In genomic region chr18:7585272-7585670, GRCh38 we compare ENCODE assay signal across 19 cellular contexts.
"Had no signal": no experiment of that assay in that cellular context is flagged by ENCODE, and none has a peak within 500 bp of the region (broad histone marks: within the 10 kb centered on the region; RNA-seq: fewer than 3 reads in every experiment).

No MANE protein-coding gene starts in this region.

- H3K36me3 ChIP-seq: esophagus muscularis mucosa, heart left ventricle, right lobe of liver, spleen, tibial artery, upper lobe of right lung, vagina had no signal

- DNase-seq: effector CD4-positive, alpha-beta T cell; heart left ventricle; hippocampal formation; left colon; naive thymus-derived CD8-positive, alpha-beta T cell; psoas muscle; retina; right lobe of liver; spleen; stimulated activated CD4-positive, alpha-beta T cell treated with anti-CD3 and anti-CD28 coated beads, Interleukin-15, amount 100 ng/mL, for 24 hours; stimulated activated CD4-positive, alpha-beta T cell treated with anti-CD3 and anti-CD28 coated beads, Interleukin-1b, Interleukin-23, amount 100 ng/mL, for 48 hours; stimulated activated CD4-positive, alpha-beta T cell treated with anti-CD3 and anti-CD28 coated beads, Interleukin-4, amount 100 ng/mL, for 24 hours; tibial artery; upper lobe of right lung had no signal

- H3K4me1 ChIP-seq: right lobe of liver, vagina had no signal

- H3K4me3 Mint-ChIP-seq: naive thymus-derived CD8-positive, alpha-beta T cell; stimulated activated memory B cell treated with anti-CD40 and anti-IgM and Interleukin-4, amounts not matched to agents 10 μg/mL and 1 μg/mL and 100 μg/mL, for 72 hours; stimulated activated naive CD8-positive, alpha-beta T cell treated with anti-CD3 and anti-CD28 coated beads, Interleukin-15, Interleukin-2, amounts not matched to agents 100 ng/mL and 50 ng/mL, for 24 hours had no signal

- H3K27ac Mint-ChIP-seq: naive thymus-derived CD8-positive, alpha-beta T cell; stimulated activated memory B cell treated with anti-CD40 and anti-IgM and Interleukin-4, amounts not matched to agents 10 μg/mL and 1 μg/mL and 100 μg/mL, for 72 hours; stimulated activated naive CD8-positive, alpha-beta T cell treated with anti-CD3 and anti-CD28 coated beads, Interleukin-15, Interleukin-2, amounts not matched to agents 100 ng/mL and 50 ng/mL, for 24 hours had no signal

- H3K4me1 Mint-ChIP-seq: naive thymus-derived CD8-positive, alpha-beta T cell; stimulated activated memory B cell treated with anti-CD40 and anti-IgM and Interleukin-4, amounts not matched to agents 10 μg/mL and 1 μg/mL and 100 μg/mL, for 72 hours had no signal

- H3K27me3 Mint-ChIP-seq: stimulated activated memory B cell treated with anti-CD40 and anti-IgM and Interleukin-4, amounts not matched to agents 10 μg/mL and 1 μg/mL and 100 μg/mL, for 72 hours; stimulated activated naive CD8-positive, alpha-beta T cell treated with anti-CD3 and anti-CD28 coated beads, Interleukin-15, Interleukin-2, amounts not matched to agents 100 ng/mL and 50 ng/mL, for 24 hours had no signal

- H3K27me3 ChIP-seq: esophagus muscularis mucosa, heart left ventricle, right lobe of liver, spleen, tibial artery, upper lobe of right lung, vagina had no signal

- ATAC-seq: left colon; naive thymus-derived CD8-positive, alpha-beta T cell; right lobe of liver; stimulated activated memory B cell treated with anti-CD40 and anti-IgM and Interleukin-4, amounts not matched to agents 10 μg/mL and 1 μg/mL and 100 μg/mL, for 72 hours; upper lobe of right lung had no signal

- H3K36me3 Mint-ChIP-seq: naive thymus-derived CD8-positive, alpha-beta T cell; stimulated activated memory B cell treated with anti-CD40 and anti-IgM and Interleukin-4, amounts not matched to agents 10 μg/mL and 1 μg/mL and 100 μg/mL, for 72 hours had no signal

- H3K9me3 Mint-ChIP-seq: stimulated activated memory B cell treated with anti-CD40 and anti-IgM and Interleukin-4, amounts not matched to agents 10 μg/mL and 1 μg/mL and 100 μg/mL, for 72 hours; stimulated activated naive CD8-positive, alpha-beta T cell treated with anti-CD3 and anti-CD28 coated beads, Interleukin-15, Interleukin-2, amounts not matched to agents 100 ng/mL and 50 ng/mL, for 24 hours had no signal

- H3K27ac ChIP-seq: coronary artery, psoas muscle, right lobe of liver, spleen, upper lobe of right lung, vagina had no signal

- H3K4me3 ChIP-seq: coronary artery, esophagus muscularis mucosa, heart left ventricle, psoas muscle, right lobe of liver, spleen, tibial artery, upper lobe of right lung, vagina had no signal

- H3K9me3 ChIP-seq: esophagus muscularis mucosa, psoas muscle, right lobe of liver, spleen, tibial artery, upper lobe of right lung, vagina had no signal
